8 cellular contexts compared by ENCODE assay signal in genomic region chr9:131366745-131367401, GRCh38. TPM values are rescaled to one million over a fixed set of nuclear protein-coding genes. Genes with fewer than 3 reads are reported as not detected.
DNase-seq lines count a peak whose midpoint lies in the region; ATAC-seq and TF ChIP-seq lines count a peak whose summit lies in the region.

No MANE protein-coding gene starts in this region.

- ATAC-seq in memory B cell (ENCODE audit: low read depth), result peak; percentile 29
- no peak for ATAC-seq in T-cell (replicated peaks in 1 of 4)
- no peak for ATAC-seq in HG03175 (IDR thresholded peaks at IDR 0.05; ENCODE audit: unreplicated experiment)

- H3K9me3 ChIP-seq in BE2C (no peaks in the 10 kb centered on the region), Karpas-422 (ENCODE audit: low read length) (no peaks in the 10 kb centered on the region)

- no peaks in the 10 kb centered on the region for H3K9me2 ChIP-seq in Karpas-422 (replicated peaks; ENCODE audit: insufficient read depth, low read length)

- H3K27ac Mint-ChIP-seq in memory B cell (no peak overlapping the region), T-cell (no peak overlapping the region)

- no peaks in the 10 kb centered on the region for H3K9me3 Mint-ChIP-seq in memory B cell
- no peaks in the 10 kb centered on the region for H3K9me3 Mint-ChIP-seq in T-cell

- H3K4me1 ChIP-seq in BE2C, result peaks cover 4% of the 10 kb centered on the region
- H3K4me1 ChIP-seq in Karpas-422 (ENCODE audit: low read length), result no peaks in the 10 kb centered on the region

- H3K27ac ChIP-seq in Karpas-422 (ENCODE audit: low read length), result no peak overlapping the region

- H3K36me3 ChIP-seq in BE2C (no peaks in the 10 kb centered on the region), Karpas-422 (ENCODE audit: insufficient read depth, low read length) (no peaks in the 10 kb centered on the region)

- H3K4me1 Mint-ChIP-seq in memory B cell, result no peaks in the 10 kb centered on the region
- H3K4me1 Mint-ChIP-seq in T-cell, result peaks cover 3 to 11% (median 9%) of the 10 kb centered on the region in 3 donors

- H2AFZ ChIP-seq in Karpas-422 (ENCODE audit: low read length), result no peak overlapping the region

- no peak overlapping the region for H3K4me3 Mint-ChIP-seq in memory B cell
- H3K4me3 Mint-ChIP-seq in T-cell, result no peak overlapping the region

- no peaks in the 10 kb centered on the region for H3K27me3 Mint-ChIP-seq in memory B cell
- no peaks in the 10 kb centered on the region for H3K27me3 Mint-ChIP-seq in T-cell

- H3K4me3 ChIP-seq in BE2C (ENCODE audit: low read depth, low read length) (peak overlapping the region; percentile 15; the same call in 1 of the 2 replicates), Karpas-422 (ENCODE audit: low read length) (no peak overlapping the region), choroid plexus epithelial cell (ENCODE audit: low read depth, low read length) (no peak overlapping the region)

- no peak overlapping the region for H3K9ac ChIP-seq in Karpas-422 (ENCODE audit: low read length)

- POLR2A ChIA-PET in T-cell (lab: Charles Lee), result interaction anchor here in 1 of 2 donors (0.5 to 0.6 kb wide), 2 partner anchors 8 to 919 kb away, joined by 3 to 7 read pairs; no protein-coding TSS in a partner anchor

- H3K27me3 ChIP-seq in BE2C (no peaks in the 10 kb centered on the region), Karpas-422 (ENCODE audit: low read length) (no peaks in the 10 kb centered on the region)

- H3K36me3 Mint-ChIP-seq in memory B cell (no peaks in the 10 kb centered on the region), T-cell (no peaks in the 10 kb centered on the region)

- H3K4me2 ChIP-seq in Karpas-422 (ENCODE audit: low read depth, low read length, poor library complexity, severe bottlenecking), result no peak overlapping the region

- DNase-seq in BE2C (peak; percentile 71), Karpas-422 (peak; percentile 51), choroid plexus epithelial cell (ENCODE audit: low read depth) (peak; percentile 75), memory B cell (ENCODE audit: low spot score in 2 of 2) (no peak), T-cell (no peak), NCI-H1436 treated with DMSO at 0.1 percent for 48 hours (lab: John Stamatoyannopoulos, UW) (no peak)
- no peak for DNase-seq in activated T-cell treated with anti-CD3 and anti-CD28 coated beads, Interleukin-2, amount 50 U/mL, for 48 hours

- TF ChIP-seq CTCF in BE2C (IDR thresholded peaks at IDR 0.05; ENCODE audit: low read depth, low read length) (peak; percentile 74), choroid plexus epithelial cell (conservative IDR thresholded peaks at IDR 0.05; ENCODE audit: low read depth, low read length) (peak; percentile 69)

- no peaks in the 10 kb centered on the region for H4K20me1 ChIP-seq in Karpas-422 (ENCODE audit: insufficient read depth, low read depth, low read length)

- H3K79me2 ChIP-seq in Karpas-422 (ENCODE audit: low read length), result no peaks in the 10 kb centered on the region

- CTCF ChIA-PET in T-cell (lab: Charles Lee), result interaction anchor here in 1 of 2 donors (0.6 kb wide), 2 partner anchors 70 to 389 kb away, joined by 3 to 5 read pairs; no protein-coding TSS in a partner anchor

RNA-seq across cellular contexts. Expression of gene PRRC2B, which starts 27.0 kb away (rescaled TPM):
- polyA plus RNA-seq in BE2C (2012; ENCODE audit: insufficient read depth, insufficient read length, low read depth), result 119 TPM
- total RNA-seq in Karpas-422 (2014; rRNA removed; shearing (Covaris generic); ENCODE audit: low replicate concordance), result 83.8 and 87.6 TPM in 2 replicates
- total RNA-seq in T-cell, result 100 to 1,000 TPM; 259 to 375 (median 370) TPM

Comparison
In these comparisons a context has a peak if more than half of its experiments do, and no peak if none do; other contexts are left out.
1. DNase-seq: peak in BE2C (single experiment), Karpas-422 (single experiment) and choroid plexus epithelial cell (single experiment); none in memory B cell (0 of 2), activated T-cell treated with anti-CD3 and anti-CD28 coated beads, Interleukin-2, amount 50 U/mL, for 48 hours (0 of 2), T-cell (0 of 34) and NCI-H1436 treated with DMSO at 0.1 percent for 48 hours (single experiment).